9 cellular contexts compared by ENCODE assay signal in genomic region chr4:108512615-108513505, GRCh38.
DNase-seq lines count a peak whose midpoint lies in the region; ATAC-seq and TF ChIP-seq lines count a peak whose summit lies in the region.
"Had no signal": no experiment of that assay in that cellular context is flagged by ENCODE, and none has a peak within 500 bp of the region (broad histone marks: within the 10 kb centered on the region; RNA-seq: fewer than 3 reads in every experiment).

No MANE protein-coding gene starts in this region.

- TF ChIP-seq CTCF in 22Rv1 (IDR thresholded peaks at IDR 0.05) (peak; percentile 57), GM13977 (IDR thresholded peaks at IDR 0.05; ENCODE audit: extremely low read depth, insufficient read depth, missing control alignments) (peak; percentile 23), brain (conservative IDR thresholded peaks at IDR 0.05) (peak; percentile 72 to 76), left lung (IDR thresholded peaks at IDR 0.05) (peak in 1 of 2 donors; percentile 24), omental fat pad (IDR thresholded peaks at IDR 0.05) (no peak)

- no peaks in the 10 kb centered on the region for H3K36me3 Mint-ChIP-seq in brain
- H3K36me3 Mint-ChIP-seq in stimulated activated naive CD8-positive, alpha-beta T cell treated with anti-CD3 and anti-CD28 coated beads, Interleukin-15, Interleukin-2, amounts not matched to agents 100 ng/mL and 50 ng/mL, for 24 hours (ENCODE audit: low read depth): no peaks in the 10 kb centered on the region

- peaks cover 0 to under 1% of the 10 kb centered on the region in 2 donors for H3K9me3 ChIP-seq in left lung

- peak overlapping the region; percentile 69 to 85 (median 77) for H3K4me3 Mint-ChIP-seq in brain
- H3K4me3 Mint-ChIP-seq in stimulated activated naive CD8-positive, alpha-beta T cell treated with anti-CD3 and anti-CD28 coated beads, Interleukin-15, Interleukin-2, amounts not matched to agents 100 ng/mL and 50 ng/mL, for 24 hours: peak overlapping the region; percentile 58
- H3K4me3 Mint-ChIP-seq: central memory CD8-positive, alpha-beta T cell had no signal

- H3K4me3 ChIP-seq in left lung: no peak overlapping the region

- peak overlapping the region in 2 of 5 experiments; percentile 47 to 54 for H3K27ac Mint-ChIP-seq in brain
- peak overlapping the region; percentile 56 for H3K27ac Mint-ChIP-seq in stimulated activated naive CD8-positive, alpha-beta T cell treated with anti-CD3 and anti-CD28 coated beads, Interleukin-15, Interleukin-2, amounts not matched to agents 100 ng/mL and 50 ng/mL, for 24 hours

- no peaks in the 10 kb centered on the region for H3K36me3 ChIP-seq in left lung

- peaks cover 12% of the 10 kb centered on the region for H3K4me1 Mint-ChIP-seq in brain
- peaks cover 17% of the 10 kb centered on the region for H3K4me1 Mint-ChIP-seq in stimulated activated naive CD8-positive, alpha-beta T cell treated with anti-CD3 and anti-CD28 coated beads, Interleukin-15, Interleukin-2, amounts not matched to agents 100 ng/mL and 50 ng/mL, for 24 hours (ENCODE audit: low read depth)

- no peak for DNase-seq in GM13977 (ENCODE audit: low spot score)
- DNase-seq in RPMI7951 (ENCODE audit: low read depth): peak; percentile 65
- DNase-seq in left lung: peak in 1 of 2 donors; percentile 28
- no peak for DNase-seq in NCI-H1694 (lab: John Stamatoyannopoulos, UW)
- DNase-seq in omental fat pad (ENCODE audit: low spot score): no peak

- H3K27ac ChIP-seq in 22Rv1 (no peak overlapping the region), left lung (no peak overlapping the region)

- intact Hi-C loops in left lung (cut with DNase I): no loop called here

- H3K27me3 Mint-ChIP-seq in brain: peaks cover 7% of the 10 kb centered on the region
- no peaks in the 10 kb centered on the region for H3K27me3 Mint-ChIP-seq in stimulated activated naive CD8-positive, alpha-beta T cell treated with anti-CD3 and anti-CD28 coated beads, Interleukin-15, Interleukin-2, amounts not matched to agents 100 ng/mL and 50 ng/mL, for 24 hours

- in situ Hi-C loops in GM13977 (cut with MboI; ENCODE audit: low pct_unique_long_range_greater_than_20kb, low sequenced_read_pairs, unreplicated experiment): no loop called here

- peaks cover 0 to 11% (median under 1%) of the 10 kb centered on the region in 5 experiments for H3K9me3 Mint-ChIP-seq in brain
- no peaks in the 10 kb centered on the region for H3K9me3 Mint-ChIP-seq in stimulated activated naive CD8-positive, alpha-beta T cell treated with anti-CD3 and anti-CD28 coated beads, Interleukin-15, Interleukin-2, amounts not matched to agents 100 ng/mL and 50 ng/mL, for 24 hours
- H3K9me3 Mint-ChIP-seq: central memory CD8-positive, alpha-beta T cell had no signal

- no peaks in the 10 kb centered on the region for H3K4me1 ChIP-seq in left lung

- peaks cover 2 to 11% of the 10 kb centered on the region in 2 donors for H3K27me3 ChIP-seq in left lung

- ATAC-seq in left lung (peak; percentile 70), omental fat pad (ENCODE audit: low FRiP score) (no peak)

Comparison
In these comparisons a context has a peak if more than half of its experiments do, and no peak if none do; other contexts are left out.
1. CTCF ChIP-seq: peak in 22Rv1 (single experiment), GM13977 (single experiment) and brain (2 of 2); none in omental fat pad (0 of 3).